In genomic region chr19:48558018-48558684, GRCh38 we compare ENCODE assay signal across 12 cellular contexts. TPM values are rescaled to one million over a fixed set of nuclear protein-coding genes. Genes with fewer than 3 reads are reported as not detected.
A peak's percentile ranks its signal among the peaks of the same experiment; 100 is the strongest.
DNase-seq lines count a peak whose midpoint lies in the region; ATAC-seq, FAIRE-seq and TF ChIP-seq lines count a peak whose summit lies in the region.
"Had no signal": no experiment of that assay in that cellular context is flagged by ENCODE, and none has a peak within 500 bp of the region (broad histone marks: within the 10 kb centered on the region; RNA-seq: fewer than 3 reads in every experiment).

No MANE protein-coding gene starts in this region.

- TF ChIP-seq CTCF in choroid plexus epithelial cell (conservative IDR thresholded peaks at IDR 0.05; ENCODE audit: low read depth, low read length) (no peak), liver (IDR thresholded peaks at IDR 0.05; ENCODE audit: low read depth, low read length, missing input control) (no peak)

- DNase-seq in right cardiac atrium = peak in 2 of 3 donors; percentile 29 to 60
- DNase-seq in cardiac septum (ENCODE audit: low spot score) = no peak
- DNase-seq in choroid plexus epithelial cell (ENCODE audit: low read depth) = peak; percentile 45
- no peak for DNase-seq in NCI-H1436 (lab: John Stamatoyannopoulos, UW)
- no peak for DNase-seq in activated CD4-positive, alpha-beta T cell treated with anti-CD3 and anti-CD28 coated beads for 4 hours
- DNase-seq in GM12891 (ENCODE audit: insufficient read length, low spot score) = no peak
- DNase-seq: activated T-cell treated with anti-CD3 and anti-CD28 coated beads, Interleukin-2, amount 50 U/mL, for 1 hour; BE2C had no signal

- no peak overlapping the region for H3K9ac ChIP-seq in liver (ENCODE audit: low read depth in 1 of 2, low read length in 2 of 2)

- no peaks in the 10 kb centered on the region for H3K27me3 ChIP-seq in right cardiac atrium (ENCODE audit: control insufficient read depth, insufficient read depth)
- H3K27me3 ChIP-seq in liver (ENCODE audit: control insufficient read depth in 4 of 4, insufficient read depth in 4 of 4, low read length in 3 of 4) = peaks cover 0 to 2% (median 0%) of the 10 kb centered on the region in 4 donors
- H3K27me3 ChIP-seq: BE2C had no signal

- H3K36me3 ChIP-seq in liver (ENCODE audit: control insufficient read depth in 4 of 4, insufficient read depth in 3 of 4, low read depth in 1 of 4, low read length in 3 of 4) = no peaks in the 10 kb centered on the region
- H3K36me3 ChIP-seq: BE2C, heart left ventricle had no signal

- TF ChIP-seq POLR2A in GM12891 (IDR thresholded peaks at IDR 0.05; ENCODE audit: low read depth, low read length) = no peak

- H3K27ac ChIP-seq in right cardiac atrium (ENCODE audit: low read length) (no peak overlapping the region), liver (ENCODE audit: low read depth in 1 of 2, low read length in 2 of 2) (no peak overlapping the region)
- H3K27ac ChIP-seq: heart left ventricle had no signal

- H3K9me3 ChIP-seq in right cardiac atrium (ENCODE audit: control insufficient read depth, low read length) = no peaks in the 10 kb centered on the region
- no peaks in the 10 kb centered on the region for H3K9me3 ChIP-seq in liver (ENCODE audit: control insufficient read depth in 4 of 4, low read length in 3 of 4)
- H3K9me3 ChIP-seq: BE2C, heart left ventricle had no signal

- whole genome bisulfite sequencing in right cardiac atrium = 15% methylated on average over 27 of the region's 27 CpGs
- 18% methylated on average over 27 of the region's 27 CpGs for WGBS in liver

- peak; percentile 35 to 59 for ATAC-seq in right cardiac atrium
- no peak for ATAC-seq in HG03097 (IDR thresholded peaks at IDR 0.05; ENCODE audit: low FRiP score, unreplicated experiment)

- no peaks in the 10 kb centered on the region for H3K4me1 ChIP-seq in right cardiac atrium (ENCODE audit: control insufficient read depth, insufficient read depth, low read length)
- no peaks in the 10 kb centered on the region for H3K4me1 ChIP-seq in liver (ENCODE audit: control insufficient read depth in 4 of 4, insufficient read depth in 4 of 4, low read length in 3 of 4)
- H3K4me1 ChIP-seq: BE2C had no signal

- intact Hi-C loops in right cardiac atrium (cut with DNase I) (no loop called here), cardiac septum (cut with DNase I) (no loop called here)

- no peak for TF ChIP-seq RAD21 in liver (IDR thresholded peaks at IDR 0.05)

- FAIRE-seq in GM12891 (lab: Jason Lieb, UNC) = no peak

- no peak overlapping the region for H3K4me3 ChIP-seq in right cardiac atrium (ENCODE audit: low read length)
- peak overlapping the region; percentile 41 for H3K4me3 ChIP-seq in choroid plexus epithelial cell (ENCODE audit: low read depth, low read length)
- H3K4me3 ChIP-seq in liver (ENCODE audit: low read depth in 1 of 3, low read length in 3 of 3) = no peak overlapping the region

TF ChIP-seq in liver, 16 proteins besides CTCF, POLR2A, EP300 and RAD21:
- TF ChIP-seq HNF4A (conservative IDR thresholded peaks at IDR 0.05) = peak; percentile 7 to 56
- no peak for TF ChIP-seq FOXA1 (IDR thresholded peaks at IDR 0.05)
- TF ChIP-seq SP1 (IDR thresholded peaks at IDR 0.05) = peak; percentile 13

TF ChIP-seq in GM12891, 5 proteins besides CTCF, POLR2A, EP300 and RAD21:
- no peak for TF ChIP-seq POU2F2 (IDR thresholded peaks at IDR 0.05; ENCODE audit: low read depth, low read length)
TF ChIP-seq in GM12891: peak in this region for 0.

RNA-seq across cellular contexts. Expression of gene SULT2B1, which starts 6.2 kb away (rescaled TPM):
- under 1 TPM in 2 of 4 donors, not detected in 2; 0.25 to 0.76 TPM for total RNA-seq in right cardiac atrium
- polyA plus RNA-seq in right cardiac atrium = 0.14 TPM
- total RNA-seq in cardiac septum = 0.19 TPM
- not detected for total RNA-seq in liver
- under 1 TPM; 0.14 to 0.24 TPM for polyA plus RNA-seq in liver
- polyA plus RNA-seq in GM12891 (2012; ENCODE audit: low read depth, missing spikeins) = 0.22 TPM
- total RNA-seq: skeletal muscle tissue had no signal

RNA-seq across cellular contexts. Expression of gene LMTK3, which starts 46.5 kb away (rescaled TPM):
- total RNA-seq in right cardiac atrium = 1 to 10 TPM; 3.1 to 7.2 (median 5.5) TPM
- 2.9 TPM for polyA plus RNA-seq in right cardiac atrium
- 3.0 TPM for total RNA-seq in cardiac septum
- total RNA-seq in liver = under 1 TPM in 1 of 2 donors, not detected in 1; 0.08 TPM
- under 1 TPM in 1 of 2 donors, not detected in 1; 0.08 TPM for polyA plus RNA-seq in liver
- polyA plus RNA-seq in GM12891 (2012; ENCODE audit: low read depth, missing spikeins) = 0.12 TPM
- total RNA-seq: skeletal muscle tissue had no signal

RNA-seq across cellular contexts. Expression of gene SPACA4, which starts 48.4 kb away (rescaled TPM):
- total RNA-seq in right cardiac atrium (not detected), cardiac septum (not detected), liver (not detected)
- polyA plus RNA-seq in right cardiac atrium (not detected), liver (not detected)
- not detected for polyA plus RNA-seq in GM12891 (2012; ENCODE audit: low read depth, missing spikeins)
- total RNA-seq: heart left ventricle, skeletal muscle tissue had no signal
- polyA plus RNA-seq: heart left ventricle had no signal

RNA-seq across cellular contexts. Expression of gene FAM83E, which starts 56.7 kb away (rescaled TPM):
- total RNA-seq in right cardiac atrium (under 1 TPM in 1 of 4 donors, not detected in 3; 0.33 TPM), cardiac septum (not detected), liver (under 1 TPM; 0.33 to 0.42 TPM)
- polyA plus RNA-seq in right cardiac atrium (0.20 TPM), liver (under 1 TPM in 1 of 2 donors, not detected in 1; 0.20 TPM)
- polyA plus RNA-seq in GM12891 (2012; ENCODE audit: low read depth, missing spikeins) = not detected
- total RNA-seq: heart left ventricle had no signal

Comparison
In these comparisons a context has a peak if more than half of its experiments do, and no peak if none do; other contexts are left out.
1. DNase-seq: peak in right cardiac atrium (2 of 3) and choroid plexus epithelial cell (single experiment); none in cardiac septum (single experiment), NCI-H1436 (single experiment), activated CD4-positive, alpha-beta T cell treated with anti-CD3 and anti-CD28 coated beads for 4 hours (0 of 2) and GM12891 (single experiment).